Comparison of ENCODE assay signal across 8 cellular contexts in the genomic region with DNA sequence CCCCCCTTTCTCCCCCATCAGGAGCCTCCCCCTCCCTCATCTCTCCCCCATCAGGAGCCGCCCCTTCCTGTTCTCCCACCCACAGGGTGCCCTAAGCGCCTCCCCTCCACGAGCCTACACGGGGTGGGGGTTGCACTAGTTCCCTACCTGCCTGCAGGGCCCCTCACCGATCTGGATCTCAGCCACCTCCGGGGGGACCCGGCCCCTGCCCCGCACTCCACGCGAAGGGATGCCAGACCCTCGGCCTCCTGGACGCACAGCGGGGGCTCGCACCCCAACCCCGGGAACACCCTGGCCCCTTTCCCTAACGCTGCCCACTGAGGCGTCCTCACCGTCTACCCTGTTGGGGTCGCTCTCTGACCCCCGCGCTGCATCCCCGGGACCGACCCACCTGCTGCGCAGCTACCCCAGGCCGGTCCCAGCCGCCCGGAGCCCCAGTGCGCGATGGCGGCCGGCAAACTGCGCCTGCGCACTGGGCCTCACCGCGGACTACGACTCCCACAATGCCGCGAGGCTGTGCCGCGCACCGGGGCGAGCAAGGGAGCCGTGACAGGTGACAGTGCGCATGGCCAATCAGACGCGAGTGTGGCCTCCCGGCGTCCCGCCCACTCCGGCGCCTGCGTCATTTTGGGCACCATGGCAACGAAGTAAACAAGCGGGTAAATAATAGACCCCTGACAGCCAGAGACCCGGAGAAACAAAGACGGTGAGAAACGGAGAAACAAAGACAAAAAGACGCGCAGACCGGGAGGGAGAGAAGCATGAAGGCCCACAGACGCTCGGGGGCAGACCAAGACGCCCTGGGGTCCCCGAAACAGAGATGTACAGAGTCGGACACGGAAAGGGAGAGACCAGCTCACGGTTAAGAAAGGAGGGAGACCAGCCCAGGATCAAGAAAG. TPM values are rescaled to one million over a fixed set of nuclear protein-coding genes. Genes with fewer than 3 reads are reported as not detected.
A peak's percentile ranks its signal among the peaks of the same experiment; 100 is the strongest.
DNase-seq lines count a peak whose midpoint lies in the region; ATAC-seq and TF ChIP-seq lines count a peak whose summit lies in the region.

A gene with protein sequence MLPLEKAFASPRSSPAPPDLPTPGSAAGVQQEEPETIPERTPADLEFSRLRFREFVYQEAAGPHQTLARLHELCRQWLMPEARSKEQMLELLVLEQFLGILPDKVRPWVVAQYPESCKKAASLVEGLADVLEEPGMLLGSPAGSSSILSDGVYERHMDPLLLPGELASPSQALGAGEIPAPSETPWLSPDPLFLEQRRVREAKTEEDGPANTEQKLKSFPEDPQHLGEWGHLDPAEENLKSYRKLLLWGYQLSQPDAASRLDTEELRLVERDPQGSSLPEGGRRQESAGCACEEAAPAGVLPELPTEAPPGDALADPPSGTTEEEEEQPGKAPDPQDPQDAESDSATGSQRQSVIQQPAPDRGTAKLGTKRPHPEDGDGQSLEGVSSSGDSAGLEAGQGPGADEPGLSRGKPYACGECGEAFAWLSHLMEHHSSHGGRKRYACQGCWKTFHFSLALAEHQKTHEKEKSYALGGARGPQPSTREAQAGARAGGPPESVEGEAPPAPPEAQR (minus strand): TSS at position 449 of the 899 bp plus-strand sequence. CDS start 7,964 bp downstream, outside the sequence.

- H3K4me2 ChIP-seq in parathyroid adenoma (ENCODE audit: low read length), result peak within 1 kb of the TSS; percentile 89

- no peaks in the 10 kb centered on the region for H3K4me1 ChIP-seq in adipocyte (ENCODE audit: control insufficient read depth, insufficient read depth, low read length)
- peaks cover 2% of the 10 kb centered on the region for H3K4me1 ChIP-seq in parathyroid adenoma
- no peaks in the 10 kb centered on the region for H3K4me1 ChIP-seq in thymus (ENCODE audit: control insufficient read depth, insufficient read depth, low read length)

- no peaks in the 10 kb centered on the region for H3K36me3 ChIP-seq in adipocyte (ENCODE audit: control insufficient read depth, insufficient read depth, low read length, severe bottlenecking)
- no peaks in the 10 kb centered on the region for H3K36me3 ChIP-seq in parathyroid adenoma (ENCODE audit: control insufficient read depth, insufficient read depth, low read length)
- H3K36me3 ChIP-seq in thymus (ENCODE audit: control insufficient read depth, insufficient read depth), result no peaks in the 10 kb centered on the region

- H3K79me2 ChIP-seq in parathyroid adenoma, result peaks cover 21% of the 10 kb centered on the region

- peak; percentile 3 for TF ChIP-seq CTCF in parathyroid adenoma (IDR thresholded peaks at IDR 0.05)

- H3K27ac ChIP-seq in parathyroid adenoma (peak within 1 kb of the TSS; percentile 97), thymus (ENCODE audit: low read depth) (peak within 1 kb of the TSS; percentile 94)

- DNase-seq in A172 (ENCODE audit: low spot score), result peak; percentile 16
- peak; percentile 96 for DNase-seq in KG1 (lab: John Stamatoyannopoulos, UW)
- peak; percentile 99 for DNase-seq in adipocyte (ENCODE audit: low read depth)
- peak; percentile 96 for DNase-seq in cardiac septum (ENCODE audit: low spot score)

- H3K9ac ChIP-seq in adipocyte (ENCODE audit: low read length) (peak within 1 kb of the TSS; percentile 88), parathyroid adenoma (peak within 1 kb of the TSS; percentile 97)

- ATAC-seq in GM18873 (IDR thresholded peaks at IDR 0.05; ENCODE audit: low FRiP score, unreplicated experiment) (peak; percentile 88), SK-N-SH treated with all-trans-retinoic acid at 6 μM for 48 hours (peak; percentile 98)

- intact Hi-C loops in cardiac septum (cut with DNase I), result no loop called here

- H3K27me3 ChIP-seq in adipocyte (replicated peaks; ENCODE audit: control insufficient read depth, insufficient read depth, low read length) (no peaks in the 10 kb centered on the region), parathyroid adenoma (ENCODE audit: control insufficient read depth, insufficient read depth, low read length) (no peaks in the 10 kb centered on the region), thymus (ENCODE audit: control insufficient read depth, insufficient read depth) (no peaks in the 10 kb centered on the region)

- WGBS in thymus, result under 1% methylated on average over 67 of the region's 67 CpGs

- H2AFZ ChIP-seq in parathyroid adenoma, result peak within 1 kb of the TSS; percentile 94

- H3K9me3 ChIP-seq in adipocyte (ENCODE audit: control insufficient read depth, low read length), result peaks cover 51% of the 10 kb centered on the region
- H3K9me3 ChIP-seq in parathyroid adenoma (ENCODE audit: control insufficient read depth, low read length), result no peaks in the 10 kb centered on the region
- no peaks in the 10 kb centered on the region for H3K9me3 ChIP-seq in thymus (ENCODE audit: control insufficient read depth)

- H3K4me3 ChIP-seq in adipocyte (ENCODE audit: low read length) (peak within 1 kb of the TSS; percentile 87), parathyroid adenoma (ENCODE audit: low read depth, low read length) (peak within 1 kb of the TSS; percentile 99), thymus (ENCODE audit: low read length) (peak within 1 kb of the TSS; percentile 84)

TF ChIP-seq in SK-N-SH treated with all-trans-retinoic acid at 6 μM for 48 hours, 23 proteins besides CTCF, POLR2A, EP300 and RAD21:
- TF ChIP-seq, protein P1, sequence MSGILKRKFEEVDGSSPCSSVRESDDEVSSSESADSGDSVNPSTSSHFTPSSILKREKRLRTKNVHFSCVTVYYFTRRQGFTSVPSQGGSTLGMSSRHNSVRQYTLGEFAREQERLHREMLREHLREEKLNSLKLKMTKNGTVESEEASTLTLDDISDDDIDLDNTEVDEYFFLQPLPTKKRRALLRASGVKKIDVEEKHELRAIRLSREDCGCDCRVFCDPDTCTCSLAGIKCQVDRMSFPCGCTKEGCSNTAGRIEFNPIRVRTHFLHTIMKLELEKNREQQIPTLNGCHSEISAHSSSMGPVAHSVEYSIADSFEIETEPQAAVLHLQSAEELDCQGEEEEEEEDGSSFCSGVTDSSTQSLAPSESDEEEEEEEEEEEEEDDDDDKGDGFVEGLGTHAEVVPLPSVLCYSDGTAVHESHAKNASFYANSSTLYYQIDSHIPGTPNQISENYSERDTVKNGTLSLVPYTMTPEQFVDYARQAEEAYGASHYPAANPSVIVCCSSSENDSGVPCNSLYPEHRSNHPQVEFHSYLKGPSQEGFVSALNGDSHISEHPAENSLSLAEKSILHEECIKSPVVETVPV (CRISPR knock-in tag; IDR thresholded peaks at IDR 0.05), result no peak
- TF ChIP-seq, protein P2, sequence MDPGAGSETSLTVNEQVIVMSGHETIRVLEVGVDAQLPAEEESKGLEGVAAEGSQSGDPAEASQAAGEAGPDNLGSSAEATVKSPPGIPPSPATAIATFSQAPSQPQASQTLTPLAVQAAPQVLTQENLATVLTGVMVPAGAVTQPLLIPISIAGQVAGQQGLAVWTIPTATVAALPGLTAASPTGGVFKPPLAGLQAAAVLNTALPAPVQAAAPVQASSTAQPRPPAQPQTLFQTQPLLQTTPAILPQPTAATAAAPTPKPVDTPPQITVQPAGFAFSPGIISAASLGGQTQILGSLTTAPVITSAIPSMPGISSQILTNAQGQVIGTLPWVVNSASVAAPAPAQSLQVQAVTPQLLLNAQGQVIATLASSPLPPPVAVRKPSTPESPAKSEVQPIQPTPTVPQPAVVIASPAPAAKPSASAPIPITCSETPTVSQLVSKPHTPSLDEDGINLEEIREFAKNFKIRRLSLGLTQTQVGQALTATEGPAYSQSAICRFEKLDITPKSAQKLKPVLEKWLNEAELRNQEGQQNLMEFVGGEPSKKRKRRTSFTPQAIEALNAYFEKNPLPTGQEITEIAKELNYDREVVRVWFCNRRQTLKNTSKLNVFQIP (CRISPR knock-in tag; IDR thresholded peaks at IDR 0.05; ENCODE audit: borderline replicate concordance, low read depth), result no peak
- TF ChIP-seq ZC3H10 (CRISPR knock-in tag; IDR thresholded peaks at IDR 0.05) (no peak), ARNTL (CRISPR knock-in tag; IDR thresholded peaks at IDR 0.05; ENCODE audit: borderline replicate concordance, low read depth) (no peak), ESRRG (CRISPR knock-in tag; IDR thresholded peaks at IDR 0.05) (no peak), OSR1 (CRISPR knock-in tag; IDR thresholded peaks at IDR 0.05) (no peak), ZFP3 (CRISPR knock-in tag; IDR thresholded peaks at IDR 0.05) (no peak), PPARA (CRISPR knock-in tag; IDR thresholded peaks at IDR 0.05; ENCODE audit: borderline replicate concordance) (no peak), PATZ1 (CRISPR knock-in tag; IDR thresholded peaks at IDR 0.05; ENCODE audit: borderline replicate concordance) (no peak), ZNF565 (CRISPR knock-in tag; conservative IDR thresholded peaks at IDR 0.05; ENCODE audit: low read depth) (no peak)
- TF ChIP-seq, protein P3, sequence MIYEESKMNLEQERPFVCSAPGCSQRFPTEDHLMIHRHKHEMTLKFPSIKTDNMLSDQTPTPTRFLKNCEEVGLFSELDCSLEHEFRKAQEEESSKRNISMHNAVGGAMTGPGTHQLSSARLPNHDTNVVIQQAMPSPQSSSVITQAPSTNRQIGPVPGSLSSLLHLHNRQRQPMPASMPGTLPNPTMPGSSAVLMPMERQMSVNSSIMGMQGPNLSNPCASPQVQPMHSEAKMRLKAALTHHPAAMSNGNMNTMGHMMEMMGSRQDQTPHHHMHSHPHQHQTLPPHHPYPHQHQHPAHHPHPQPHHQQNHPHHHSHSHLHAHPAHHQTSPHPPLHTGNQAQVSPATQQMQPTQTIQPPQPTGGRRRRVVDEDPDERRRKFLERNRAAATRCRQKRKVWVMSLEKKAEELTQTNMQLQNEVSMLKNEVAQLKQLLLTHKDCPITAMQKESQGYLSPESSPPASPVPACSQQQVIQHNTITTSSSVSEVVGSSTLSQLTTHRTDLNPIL (CRISPR knock-in tag; IDR thresholded peaks at IDR 0.05; ENCODE audit: low read depth), result no peak
TF ChIP-seq in SK-N-SH treated with all-trans-retinoic acid at 6 μM for 48 hours: peak in this region for 0.

RNA-seq across cellular contexts. Expression of the gene that starts here (rescaled TPM):
- total RNA-seq in A172 (2014; rRNA removed; shearing (Covaris generic)), result 2.9 and 5.5 TPM in 2 replicates
- total RNA-seq in cardiac septum, result 71.7 TPM
- polyA plus RNA-seq in thymus, result 73.4 TPM

Comparison
In these comparisons a context has a peak if more than half of its experiments do, and no peak if none do; other contexts are left out.
1. Peak in every context shown above with its lines: DNase-seq, ATAC-seq, H3K4me3 ChIP-seq and H3K27ac ChIP-seq.
2. RNA of the gene that starts here (total RNA-seq): 71.7 TPM in cardiac septum (single experiment); 2.9 to 5.5 TPM in A172; every median in the first group is over 10 times any median in the second.
3. DNase-seq: peak in every context shown above with its lines; median percentile 99 in adipocyte; 96 in KG1; 96 in cardiac septum; 16 in A172.